In the genomic region with DNA sequence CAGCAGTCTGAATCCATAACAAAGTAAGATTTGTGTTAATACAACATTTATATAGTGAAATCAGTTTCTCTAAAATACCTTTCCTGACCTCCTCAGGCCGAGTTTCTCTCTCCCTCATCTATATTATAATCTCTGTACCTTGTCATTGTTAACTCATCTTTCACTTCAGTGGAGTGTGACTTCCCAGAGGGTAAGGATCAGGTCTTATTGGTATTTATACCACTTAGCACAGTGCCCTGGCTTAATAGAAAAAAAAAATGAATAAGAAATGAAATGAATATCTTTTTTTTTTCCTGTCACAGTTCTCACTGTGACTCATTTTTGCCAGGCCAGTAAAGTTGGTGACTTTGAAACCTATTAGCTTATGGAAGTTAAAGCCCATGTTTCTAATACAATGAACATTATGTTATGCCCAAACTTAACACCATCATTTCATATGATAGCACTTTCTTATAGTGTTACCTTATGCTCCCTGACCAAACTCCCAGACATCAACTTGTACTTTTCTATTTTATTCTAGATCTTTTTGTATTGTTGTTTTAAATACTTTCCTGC, we compare ENCODE assay signal across 13 cellular contexts.
DNase-seq lines count a peak whose midpoint lies in the region; ATAC-seq and TF ChIP-seq lines count a peak whose summit lies in the region.
"Had no signal": no experiment of that assay in that cellular context is flagged by ENCODE, and none has a peak within 500 bp of the region (broad histone marks: within the 10 kb centered on the region; RNA-seq: fewer than 3 reads in every experiment).

No MANE protein-coding gene starts in this region.

- peaks cover 78% of the 10 kb centered on the region for H3K4me1 Mint-ChIP-seq in activated T-cell treated with anti-CD3 and anti-CD28 coated beads, Interleukin-2, amount 50 U/mL, for 24 hours (ENCODE audit: low read depth)
- H3K4me1 Mint-ChIP-seq in stimulated activated naive CD8-positive, alpha-beta T cell treated with anti-CD3 and anti-CD28 coated beads, Interleukin-15, Interleukin-2, amounts not matched to agents 100 ng/mL and 50 ng/mL, for 24 hours (ENCODE audit: low read depth): peaks cover 77% of the 10 kb centered on the region

- intact Hi-C loops in vagina (cut with DNase I): loop anchor here (10.0 kb wide), 1 partner anchor 91 kb away; the partner anchor contains the start of gene NR3C1

- peaks cover 47% of the 10 kb centered on the region for H3K36me3 ChIP-seq in SU-DHL-6 (ENCODE audit: low read length)
- peaks cover 0 to 19% of the 10 kb centered on the region in 2 donors for H3K36me3 ChIP-seq in vagina
- H3K36me3 ChIP-seq: thoracic aorta had no signal

- peak overlapping the region; percentile 82 for H3K27ac Mint-ChIP-seq in activated T-cell treated with anti-CD3 and anti-CD28 coated beads, Interleukin-2, amount 50 U/mL, for 24 hours
- H3K27ac Mint-ChIP-seq in stimulated activated naive CD8-positive, alpha-beta T cell treated with anti-CD3 and anti-CD28 coated beads, Interleukin-15, Interleukin-2, amounts not matched to agents 100 ng/mL and 50 ng/mL, for 24 hours: peak overlapping the region; percentile 92

- TF ChIP-seq POLR2A in vagina (IDR thresholded peaks at IDR 0.05): no peak

- H3F3A ChIP-seq in SU-DHL-6 (ENCODE audit: insufficient read depth): peaks cover 18% of the 10 kb centered on the region

- no peaks in the 10 kb centered on the region for H3K9me2 ChIP-seq in SU-DHL-6 (replicated peaks; ENCODE audit: insufficient read depth, low read length)

- DNase-seq in activated T-cell treated with anti-CD3 and anti-CD28 coated beads, Interleukin-2, amount 50 U/mL, for 24 hours: no peak
- DNase-seq in activated T-cell treated with anti-CD3 and anti-CD28 coated beads, Interleukin-2, amount 50 U/mL, for 48 hours: no peak
- DNase-seq in foreskin keratinocyte (no peak), vagina (ENCODE audit: extremely low spot score in 2 of 2) (no peak)
- DNase-seq in central memory CD4-positive, alpha-beta T cell: no peak
- DNase-seq: caudate nucleus; head of caudate nucleus; NK-92 treated with Interleukin-12 subunit alpha and Interleukin-12 subunit beta, amount 100 ng/mL, for 24 hours; sigmoid colon had no signal

- H3K4me2 ChIP-seq in SU-DHL-6 (ENCODE audit: low read depth, low read length, poor library complexity, severe bottlenecking): peak overlapping the region; percentile 68

- H3K4me1 ChIP-seq in foreskin keratinocyte (peaks cover 48% of the 10 kb centered on the region), vagina (peaks cover 27% of the 10 kb centered on the region)

- H3K9me3 Mint-ChIP-seq in activated T-cell treated with anti-CD3 and anti-CD28 coated beads, Interleukin-2, amount 50 U/mL, for 24 hours: no peaks in the 10 kb centered on the region
- no peaks in the 10 kb centered on the region for H3K9me3 Mint-ChIP-seq in stimulated activated naive CD8-positive, alpha-beta T cell treated with anti-CD3 and anti-CD28 coated beads, Interleukin-15, Interleukin-2, amounts not matched to agents 100 ng/mL and 50 ng/mL, for 24 hours

- H3K9me3 ChIP-seq in SU-DHL-6 (ENCODE audit: insufficient read depth, low read length) (no peaks in the 10 kb centered on the region), vagina (no peaks in the 10 kb centered on the region)
- H3K9me3 ChIP-seq: sigmoid colon, thoracic aorta had no signal

- H3K36me3 Mint-ChIP-seq in activated T-cell treated with anti-CD3 and anti-CD28 coated beads, Interleukin-2, amount 50 U/mL, for 24 hours (ENCODE audit: low read depth): peaks cover 67% of the 10 kb centered on the region
- peaks cover 61% of the 10 kb centered on the region for H3K36me3 Mint-ChIP-seq in stimulated activated naive CD8-positive, alpha-beta T cell treated with anti-CD3 and anti-CD28 coated beads, Interleukin-15, Interleukin-2, amounts not matched to agents 100 ng/mL and 50 ng/mL, for 24 hours (ENCODE audit: low read depth)

- H4K20me1 ChIP-seq in SU-DHL-6 (ENCODE audit: low read depth, low read length): no peaks in the 10 kb centered on the region; the same call in 1 of the 2 replicates

- TF ChIP-seq CTCF in SU-DHL-6 (IDR thresholded peaks at IDR 0.05; ENCODE audit: insufficient read depth, low read length, poor library complexity, severe bottlenecking): no peak
- no peak for TF ChIP-seq CTCF in foreskin keratinocyte (conservative IDR thresholded peaks at IDR 0.05)
- no peak for TF ChIP-seq CTCF in vagina (IDR thresholded peaks at IDR 0.05)

- H3K27me3 ChIP-seq in SU-DHL-6 (ENCODE audit: low read length) (no peaks in the 10 kb centered on the region), foreskin keratinocyte (no peaks in the 10 kb centered on the region), vagina (no peaks in the 10 kb centered on the region)
- H3K27me3 ChIP-seq: sigmoid colon had no signal

- H3K4me3 ChIP-seq in SU-DHL-6 (ENCODE audit: insufficient read depth, low read length, poor library complexity, severe bottlenecking) (peak overlapping the region; percentile 20), vagina (no peak overlapping the region)
- H3K4me3 ChIP-seq: sigmoid colon, thoracic aorta had no signal

- H2AFZ ChIP-seq in SU-DHL-6 (ENCODE audit: low read depth, low read length, severe bottlenecking): no peak overlapping the region

- H3K27ac ChIP-seq in SU-DHL-6 (ENCODE audit: low read depth, low read length): peak overlapping the region; percentile 83
- peak overlapping the region; percentile 10 for H3K27ac ChIP-seq in foreskin keratinocyte
- H3K27ac ChIP-seq in vagina: no peak overlapping the region

- peaks cover 85% of the 10 kb centered on the region for H3K79me2 ChIP-seq in SU-DHL-6 (ENCODE audit: insufficient read depth, low read length)

- ATAC-seq in foreskin keratinocyte: no peak
- ATAC-seq in GM19035 (IDR thresholded peaks at IDR 0.05; ENCODE audit: unreplicated experiment): no peak

- no peaks in the 10 kb centered on the region for H3K27me3 Mint-ChIP-seq in activated T-cell treated with anti-CD3 and anti-CD28 coated beads, Interleukin-2, amount 50 U/mL, for 24 hours
- H3K27me3 Mint-ChIP-seq in stimulated activated naive CD8-positive, alpha-beta T cell treated with anti-CD3 and anti-CD28 coated beads, Interleukin-15, Interleukin-2, amounts not matched to agents 100 ng/mL and 50 ng/mL, for 24 hours: no peaks in the 10 kb centered on the region

- no peak overlapping the region for H3K4me3 Mint-ChIP-seq in activated T-cell treated with anti-CD3 and anti-CD28 coated beads, Interleukin-2, amount 50 U/mL, for 24 hours
- peak overlapping the region; percentile 2 for H3K4me3 Mint-ChIP-seq in stimulated activated naive CD8-positive, alpha-beta T cell treated with anti-CD3 and anti-CD28 coated beads, Interleukin-15, Interleukin-2, amounts not matched to agents 100 ng/mL and 50 ng/mL, for 24 hours

- peak overlapping the region; percentile 37 for H3K9ac ChIP-seq in SU-DHL-6 (ENCODE audit: low read length)
